8 cellular contexts compared by ENCODE assay signal in the genomic region with DNA sequence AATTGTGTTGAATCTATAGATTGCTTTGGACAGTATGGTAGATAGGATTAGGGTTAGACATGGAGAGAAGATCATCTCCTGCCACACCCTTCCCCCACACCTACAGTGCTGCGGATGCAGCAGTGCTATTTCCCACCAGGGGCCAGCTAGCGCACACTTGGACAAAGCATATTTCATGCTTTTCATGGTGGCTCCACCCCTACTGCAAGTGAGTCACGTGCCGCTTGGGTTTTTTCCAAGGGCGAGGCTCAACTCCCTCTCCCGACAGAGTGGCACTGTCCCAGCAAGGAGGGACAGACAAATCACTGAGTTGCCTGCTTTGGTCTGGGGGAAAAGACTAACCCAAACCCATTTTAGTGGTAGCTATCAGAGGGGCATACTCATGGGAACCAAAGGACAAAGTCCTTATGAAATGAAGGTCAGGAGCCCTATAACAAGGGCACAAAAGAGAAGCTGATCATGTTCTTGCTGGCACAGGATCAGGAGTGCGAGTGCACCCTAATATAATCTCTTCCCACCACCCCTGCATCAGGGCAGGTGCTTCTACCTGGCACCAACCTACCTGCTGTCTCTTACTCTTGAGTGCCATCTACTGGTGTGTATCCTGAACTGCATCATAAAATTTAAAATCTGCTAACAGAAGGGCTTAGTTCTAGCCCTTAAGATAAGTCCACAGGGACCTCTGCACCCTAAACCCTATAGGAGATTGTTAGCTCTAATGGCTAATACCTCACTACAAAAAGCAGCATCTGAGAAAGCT. TPM values are rescaled to one million over a fixed set of nuclear protein-coding genes. Genes with fewer than 3 reads are reported as not detected.
DNase-seq lines count a peak whose midpoint lies in the region; ATAC-seq and TF ChIP-seq lines count a peak whose summit lies in the region.

No MANE protein-coding gene starts in this region.

- TF ChIP-seq CTCF in AG04449 (IDR thresholded peaks at IDR 0.05; ENCODE audit: insufficient read depth, low read length, missing control alignments) (peak; percentile 18), LNCAP (IDR thresholded peaks at IDR 0.05) (peak; percentile 56)

- DNase-seq in AG04449 (ENCODE audit: low read depth, low spot score), result no peak
- peak; percentile 57 for DNase-seq in ELF-1 (ENCODE audit: low read depth, low spot score)
- DNase-seq in activated CD8-positive, alpha-beta T cell treated with anti-CD3 and anti-CD28 coated beads, Interleukin-2, amount 10 ng/mL, durations not matched to agents 7 days and 5 days, result peak; percentile 30
- peak; percentile 21 for DNase-seq in iris pigment epithelial cell (ENCODE audit: low read depth)
- DNase-seq in pons (ENCODE audit: low spot score), result no peak

- no peak overlapping the region for H3K27ac Mint-ChIP-seq in activated CD8-positive, alpha-beta T cell treated with anti-CD3 and anti-CD28 coated beads, Interleukin-2, amount 10 ng/mL, durations not matched to agents 7 days and 5 days

- peak; percentile 19 for ATAC-seq in activated CD8-positive, alpha-beta T cell treated with anti-CD3 and anti-CD28 coated beads, Interleukin-2, amount 10 ng/mL, durations not matched to agents 7 days and 5 days
- ATAC-seq in HG03280 (IDR thresholded peaks at IDR 0.05; ENCODE audit: unreplicated experiment), result no peak
- ATAC-seq in HG02852 (IDR thresholded peaks at IDR 0.05; ENCODE audit: unreplicated experiment), result no peak

- H3K36me3 Mint-ChIP-seq in activated CD8-positive, alpha-beta T cell treated with anti-CD3 and anti-CD28 coated beads, Interleukin-2, amount 10 ng/mL, durations not matched to agents 7 days and 5 days (ENCODE audit: low read depth), result no peaks in the 10 kb centered on the region

- no peaks in the 10 kb centered on the region for H3K27me3 Mint-ChIP-seq in activated CD8-positive, alpha-beta T cell treated with anti-CD3 and anti-CD28 coated beads, Interleukin-2, amount 10 ng/mL, durations not matched to agents 7 days and 5 days (ENCODE audit: low read depth)

- H3K4me1 Mint-ChIP-seq in activated CD8-positive, alpha-beta T cell treated with anti-CD3 and anti-CD28 coated beads, Interleukin-2, amount 10 ng/mL, durations not matched to agents 7 days and 5 days (ENCODE audit: low read depth), result peaks cover 4% of the 10 kb centered on the region

- CTCF ChIA-PET in AG04449 (lab: Yijun Ruan, JAX), result interaction anchor here (0.6 to 2.9 kb wide), 17 partner anchors 9 to 429 kb away, joined by 3 to 14 read pairs (median 4); a partner anchor contains a TSS
- CTCF ChIA-PET in activated CD8-positive, alpha-beta T cell treated with anti-CD3 and anti-CD28 coated beads, Interleukin-2, amount 10 ng/mL, durations not matched to agents 7 days and 5 days (lab: Charles Lee), result interaction anchor here (0.7 to 2.3 kb wide), 21 partner anchors 9 to 577 kb away, joined by 3 to 12 read pairs (median 5); a partner anchor contains a TSS

- POLR2A ChIA-PET in AG04449 (lab: Yijun Ruan, JAX), result no interaction called here
- POLR2A ChIA-PET in activated CD8-positive, alpha-beta T cell treated with anti-CD3 and anti-CD28 coated beads, Interleukin-2, amount 10 ng/mL, durations not matched to agents 7 days and 5 days (lab: Charles Lee), result interaction anchor here (0.6 kb wide), 1 partner anchor 100 kb away, joined by 3 read pairs; no protein-coding TSS in a partner anchor

- H3K9me3 Mint-ChIP-seq in activated CD8-positive, alpha-beta T cell treated with anti-CD3 and anti-CD28 coated beads, Interleukin-2, amount 10 ng/mL, durations not matched to agents 7 days and 5 days (ENCODE audit: insufficient read depth), result no peaks in the 10 kb centered on the region

- no peak overlapping the region for H3K4me3 Mint-ChIP-seq in activated CD8-positive, alpha-beta T cell treated with anti-CD3 and anti-CD28 coated beads, Interleukin-2, amount 10 ng/mL, durations not matched to agents 7 days and 5 days

- no peak overlapping the region for H3K4me3 ChIP-seq in AG04449 (ENCODE audit: low read depth, low read length)

RNA-seq across cellular contexts. Expression of a gene that starts 55.1 kb away (rescaled TPM):
- 1 to 10 TPM in 1 of 2 experiments, under 1 TPM in 1; 0.52 to 1.1 TPM for total RNA-seq in activated CD8-positive, alpha-beta T cell treated with anti-CD3 and anti-CD28 coated beads, Interleukin-2, amount 10 ng/mL, durations not matched to agents 7 days and 5 days

Comparison
In these comparisons a context has a peak if more than half of its experiments do, and no peak if none do; other contexts are left out.
1. DNase-seq: peak in ELF-1 (single experiment), activated CD8-positive, alpha-beta T cell treated with anti-CD3 and anti-CD28 coated beads, Interleukin-2, amount 10 ng/mL, durations not matched to agents 7 days and 5 days (single experiment) and iris pigment epithelial cell (single experiment); none in AG04449 (single experiment) and pons (single experiment).